24 cellular contexts compared by ENCODE assay signal in genomic region chr1:20630730-20631129, GRCh38. TPM values are rescaled to one million over a fixed set of nuclear protein-coding genes. Genes with fewer than 3 reads are reported as not detected.
"Had no signal": no experiment of that assay in that cellular context is flagged by ENCODE, and none has a peak within 500 bp of the region (broad histone marks: within the 10 kb centered on the region; RNA-seq: fewer than 3 reads in every experiment).

No MANE protein-coding gene starts in this region.

- H3K27ac Mint-ChIP-seq: stimulated activated memory B cell treated with anti-CD40 and anti-IgM and Interleukin-4, amounts not matched to agents 10 μg/mL and 1 μg/mL and 100 μg/mL, for 72 hours; type B pancreatic cell had no signal

- H3K9me3 ChIP-seq: esophagus squamous epithelium, gastrocnemius medialis, lower lobe of right lung, prostate gland, right atrium auricular region, sigmoid colon, testis, tibial artery had no signal

- ATAC-seq: gastrocnemius medialis; left ventricle myocardium superior; lower lobe of right lung; naive thymus-derived CD8-positive, alpha-beta T cell; stimulated activated memory B cell treated with anti-CD40 and anti-IgM and Interleukin-4, amounts not matched to agents 10 μg/mL and 1 μg/mL and 100 μg/mL, for 72 hours; stimulated activated naive CD8-positive, alpha-beta T cell treated with anti-CD3 and anti-CD28 coated beads, Interleukin-15, Interleukin-2, amounts not matched to agents 100 U/mL and 50 U/mL, for 24 hours had no signal

- H3K27me3 ChIP-seq: gastrocnemius medialis, right atrium auricular region, sigmoid colon, spleen, testis had no signal

- H3K4me3 Mint-ChIP-seq: stimulated activated memory B cell treated with anti-CD40 and anti-IgM and Interleukin-4, amounts not matched to agents 10 μg/mL and 1 μg/mL and 100 μg/mL, for 72 hours; type B pancreatic cell had no signal

- H3K36me3 Mint-ChIP-seq: stimulated activated memory B cell treated with anti-CD40 and anti-IgM and Interleukin-4, amounts not matched to agents 10 μg/mL and 1 μg/mL and 100 μg/mL, for 72 hours; type B pancreatic cell had no signal

- H3K4me3 ChIP-seq: coronary artery, esophagus squamous epithelium, gastrocnemius medialis, lower lobe of right lung, prostate gland, right atrium auricular region, sigmoid colon, spleen, testis, tibial artery had no signal

- H3K27ac ChIP-seq: coronary artery, esophagus squamous epithelium, gastrocnemius medialis, lower lobe of right lung, prostate gland, right atrium auricular region, sigmoid colon, spleen, testis, tibial artery had no signal

- H3K9me3 Mint-ChIP-seq: type B pancreatic cell had no signal

- H3K36me3 ChIP-seq: esophagus squamous epithelium, gastrocnemius medialis, lower lobe of right lung, prostate gland, right atrium auricular region, sigmoid colon, spleen, tibial artery had no signal

- DNase-seq: dermis blood vessel endothelial cell; effector memory CD4-positive, alpha-beta T cell; esophagus squamous epithelium; foreskin fibroblast; gastrocnemius medialis; head of caudate nucleus; left ventricle myocardium superior; lower lobe of right lung; naive thymus-derived CD8-positive, alpha-beta T cell; nucleus accumbens; sigmoid colon; spleen; stimulated activated CD4-positive, alpha-beta T cell treated with anti-CD3 and anti-CD28 coated beads, Interleukin-4, amount 100 ng/mL, for 4 hours; stimulated activated naive CD8-positive, alpha-beta T cell treated with anti-CD3 and anti-CD28 coated beads, Interleukin-15, Interleukin-2, amounts not matched to agents 100 U/mL and 50 U/mL, for 24 hours; substantia nigra; testis; tibial artery had no signal

RNA-seq across cellular contexts. Expression of gene CDA, which starts 41.8 kb away (rescaled TPM):
- total RNA-seq: naive thymus-derived CD8-positive, alpha-beta T cell; osteocyte; skeletal muscle tissue had no signal
- polyA plus RNA-seq: naive thymus-derived CD8-positive, alpha-beta T cell had no signal
